Comparison of ENCODE assay signal across 17 cellular contexts in genomic region chr1:97340951-97341350, GRCh38.
DNase-seq lines count a peak whose midpoint lies in the region; ATAC-seq and TF ChIP-seq lines count a peak whose summit lies in the region.
"Had no signal": no experiment of that assay in that cellular context is flagged by ENCODE, and none has a peak within 500 bp of the region (broad histone marks: within the 10 kb centered on the region; RNA-seq: fewer than 3 reads in every experiment).

No MANE protein-coding gene starts in this region.

- H3K9me3 Mint-ChIP-seq in chondrocyte (ENCODE audit: low read depth): no peaks in the 10 kb centered on the region
- H3K9me3 Mint-ChIP-seq: H9 had no signal

- peaks cover 15% of the 10 kb centered on the region for H3K4me1 Mint-ChIP-seq in chondrocyte (ENCODE audit: low read depth)
- H3K4me1 Mint-ChIP-seq: H9 had no signal

- no peak for TF ChIP-seq CTCF in chondrocyte (IDR thresholded peaks at IDR 0.05)

- no peaks in the 10 kb centered on the region for H3K27me3 Mint-ChIP-seq in chondrocyte (ENCODE audit: low read depth)

- no peak overlapping the region for H3K4me3 Mint-ChIP-seq in chondrocyte (ENCODE audit: unreplicated experiment)
- H3K4me3 Mint-ChIP-seq: H9 had no signal

- peak overlapping the region; percentile 45 for H3K27ac Mint-ChIP-seq in chondrocyte (ENCODE audit: unreplicated experiment)
- H3K27ac Mint-ChIP-seq: H9 had no signal

- ATAC-seq in GM18870 (IDR thresholded peaks at IDR 0.05; ENCODE audit: unreplicated experiment) (no peak), HG03196 (IDR thresholded peaks at IDR 0.05; ENCODE audit: unreplicated experiment) (no peak), HG02970 (IDR thresholded peaks at IDR 0.05; ENCODE audit: low FRiP score, unreplicated experiment) (no peak)
- ATAC-seq: stimulated activated naive CD8-positive, alpha-beta T cell treated with anti-CD3 and anti-CD28 coated beads, Interleukin-15, Interleukin-2, amounts not matched to agents 100 U/mL and 50 U/mL, for 24 hours had no signal

- DNase-seq in AG20443 (ENCODE audit: low spot score) (peak; percentile 46), M059J (ENCODE audit: low read depth) (peak; percentile 87), chondrocyte (ENCODE audit: low spot score) (no peak), kidney tubule cell (ENCODE audit: low spot score) (peak; percentile 69)
- DNase-seq in stimulated activated CD4-positive, alpha-beta T cell treated with anti-CD3 and anti-CD28 coated beads, Interleukin-12 subunit alpha, Interleukin-12 subunit beta, amount 100 ng/mL, for 4 hours: no peak
- DNase-seq: activated effector memory CD4-positive, alpha-beta T cell treated with Interleukin-2 at 50 U/mL for 16 hours; anterior cingulate cortex; BE2C; DMS53; effector CD8-positive, alpha-beta T cell; glutamatergic neuron; H9; KG1; stimulated activated naive CD8-positive, alpha-beta T cell treated with anti-CD3 and anti-CD28 coated beads, Interleukin-15, Interleukin-2, amounts not matched to agents 100 U/mL and 50 U/mL, for 24 hours had no signal

- peaks cover 1% of the 10 kb centered on the region for H3K36me3 Mint-ChIP-seq in chondrocyte (ENCODE audit: low read depth)

Comparison
In these comparisons a context has a peak if more than half of its experiments do, and no peak if none do; other contexts are left out.
1. DNase-seq: peak in AG20443 (single experiment), M059J (single experiment) and kidney tubule cell (single experiment); none in chondrocyte (single experiment) and stimulated activated CD4-positive, alpha-beta T cell treated with anti-CD3 and anti-CD28 coated beads, Interleukin-12 subunit alpha, Interleukin-12 subunit beta, amount 100 ng/mL, for 4 hours (single experiment).